In the genomic region with DNA sequence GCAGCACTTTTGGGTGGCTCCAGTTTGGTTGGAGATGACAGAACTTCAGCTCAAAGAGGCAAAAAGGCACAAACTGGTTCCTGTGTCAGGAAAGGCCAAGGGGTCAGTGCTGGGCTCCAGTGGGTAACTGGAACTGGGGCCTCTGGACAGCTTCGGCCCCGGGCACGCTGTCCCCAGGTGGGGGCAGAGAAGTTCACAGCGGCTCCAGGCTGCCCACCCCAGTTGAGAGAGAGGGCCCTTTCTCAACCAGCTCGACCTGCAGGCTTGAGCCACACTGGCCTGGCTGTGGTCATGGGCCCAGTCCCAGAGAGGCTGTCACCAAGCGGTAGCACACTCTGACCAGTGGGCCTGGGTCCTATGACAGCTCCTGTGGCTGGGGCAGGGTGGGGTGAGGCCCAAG, we compare ENCODE assay signal across 1 cellular context.
A peak's percentile ranks its signal among the peaks of the same experiment; 100 is the strongest.
TF ChIP-seq lines count a peak whose summit lies in the region.

No MANE protein-coding gene starts in this region.

TF ChIP-seq in HepG2, 621 proteins besides CTCF, POLR2A, EP300 and RAD21:
- TF ChIP-seq, protein P1, sequence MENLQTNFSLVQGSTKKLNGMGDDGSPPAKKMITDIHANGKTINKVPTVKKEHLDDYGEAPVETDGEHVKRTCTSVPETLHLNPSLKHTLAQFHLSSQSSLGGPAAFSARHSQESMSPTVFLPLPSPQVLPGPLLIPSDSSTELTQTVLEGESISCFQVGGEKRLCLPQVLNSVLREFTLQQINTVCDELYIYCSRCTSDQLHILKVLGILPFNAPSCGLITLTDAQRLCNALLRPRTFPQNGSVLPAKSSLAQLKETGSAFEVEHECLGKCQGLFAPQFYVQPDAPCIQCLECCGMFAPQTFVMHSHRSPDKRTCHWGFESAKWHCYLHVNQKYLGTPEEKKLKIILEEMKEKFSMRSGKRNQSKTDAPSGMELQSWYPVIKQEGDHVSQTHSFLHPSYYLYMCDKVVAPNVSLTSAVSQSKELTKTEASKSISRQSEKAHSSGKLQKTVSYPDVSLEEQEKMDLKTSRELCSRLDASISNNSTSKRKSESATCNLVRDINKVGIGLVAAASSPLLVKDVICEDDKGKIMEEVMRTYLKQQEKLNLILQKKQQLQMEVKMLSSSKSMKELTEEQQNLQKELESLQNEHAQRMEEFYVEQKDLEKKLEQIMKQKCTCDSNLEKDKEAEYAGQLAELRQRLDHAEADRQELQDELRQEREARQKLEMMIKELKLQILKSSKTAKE (CRISPR knock-in tag; IDR thresholded peaks at IDR 0.05; ENCODE audit: borderline replicate concordance): no peak
- TF ChIP-seq NFE2L1 (CRISPR knock-in tag; IDR thresholded peaks at IDR 0.05; ENCODE audit: borderline replicate concordance): 0 out of 2 replicates have a peak, but pooled peaks have one; percentile 37
- TF ChIP-seq ZNF225 (CRISPR knock-in tag; IDR thresholded peaks at IDR 0.05): 0 out of 2 replicates have a peak, but pooled peaks have one; percentile 21
- TF ChIP-seq, protein P2, sequence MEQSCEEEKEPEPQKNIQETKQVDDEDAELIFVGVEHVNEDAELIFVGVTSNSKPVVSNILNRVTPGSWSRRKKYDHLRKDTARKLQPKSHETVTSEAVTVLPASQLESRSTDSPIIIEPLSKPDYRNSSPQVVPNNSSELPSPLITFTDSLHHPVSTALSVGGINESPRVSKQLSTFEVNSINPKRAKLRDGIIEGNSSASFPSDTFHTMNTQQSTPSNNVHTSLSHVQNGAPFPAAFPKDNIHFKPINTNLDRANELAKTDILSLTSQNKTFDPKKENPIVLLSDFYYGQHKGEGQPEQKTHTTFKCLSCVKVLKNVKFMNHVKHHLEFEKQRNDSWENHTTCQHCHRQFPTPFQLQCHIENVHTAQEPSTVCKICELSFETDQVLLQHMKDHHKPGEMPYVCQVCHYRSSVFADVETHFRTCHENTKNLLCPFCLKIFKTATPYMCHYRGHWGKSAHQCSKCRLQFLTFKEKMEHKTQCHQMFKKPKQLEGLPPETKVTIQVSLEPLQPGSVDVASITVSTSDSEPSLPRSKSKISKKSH (CRISPR knock-in tag; IDR thresholded peaks at IDR 0.05; ENCODE audit: borderline replicate concordance): 0 out of 2 replicates have a peak, but pooled peaks have one; percentile 1
